ENCODE assay signal across 1 cellular context in genomic region chr3:14786369-14786768, GRCh38.
TF ChIP-seq lines count a peak whose summit lies in the region.

No MANE protein-coding gene starts in this region.

TF ChIP-seq in HEK293, 187 proteins besides CTCF, POLR2A, EP300 and RAD21:
- TF ChIP-seq KLF17 (tag by site-specific recombination; IDR thresholded peaks at IDR 0.05) (no peak), ZNF184 (tag by site-specific recombination; IDR thresholded peaks at IDR 0.05) (peak; percentile 98)
